9 cellular contexts compared by ENCODE assay signal in the genomic region with DNA sequence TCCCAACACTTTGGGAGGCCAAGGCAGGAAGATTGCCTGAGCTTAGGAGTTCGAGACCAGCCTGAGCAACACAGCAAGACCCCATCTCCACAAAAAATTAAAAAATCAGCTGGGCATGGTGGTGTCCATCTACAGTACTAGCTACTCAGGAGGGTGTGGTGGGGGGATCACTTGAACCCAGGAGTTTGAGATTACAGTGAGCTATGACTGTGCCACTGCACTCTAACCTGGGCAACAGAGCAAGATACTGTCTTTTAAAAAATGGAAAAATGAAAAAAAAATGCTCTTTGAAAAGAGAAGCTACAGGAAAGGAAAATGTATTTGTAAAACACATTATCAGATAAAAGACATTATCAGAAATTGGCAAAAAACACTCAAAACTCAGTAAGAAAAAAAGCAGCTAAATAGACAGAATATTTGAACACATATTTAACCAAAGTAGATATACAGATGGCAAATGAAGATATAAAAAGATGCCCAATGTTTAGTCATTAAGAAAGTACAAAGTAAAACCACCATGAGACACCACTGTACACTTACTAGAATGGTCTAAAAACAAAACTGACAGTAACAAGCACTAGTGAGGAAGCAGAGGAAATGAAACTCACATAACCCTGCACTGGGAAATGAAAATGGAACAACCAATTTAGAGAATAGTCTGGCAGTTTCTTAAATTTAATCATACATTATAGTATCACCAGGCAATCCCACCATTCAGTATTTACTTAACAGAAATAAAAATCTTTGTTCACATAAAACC. TPM values are rescaled to one million over a fixed set of nuclear protein-coding genes. Genes with fewer than 3 reads are reported as not detected.
A peak's percentile ranks its signal among the peaks of the same experiment; 100 is the strongest.
DNase-seq lines count a peak whose midpoint lies in the region; ATAC-seq, FAIRE-seq and TF ChIP-seq lines count a peak whose summit lies in the region.
"Had no signal": no experiment of that assay in that cellular context is flagged by ENCODE, and none has a peak within 500 bp of the region (broad histone marks: within the 10 kb centered on the region; RNA-seq: fewer than 3 reads in every experiment).

No MANE protein-coding gene starts in this region.

- peaks cover 44% of the 10 kb centered on the region for H3K36me3 ChIP-seq in right atrium auricular region
- H3K36me3 ChIP-seq in neuronal stem cell (replicated peaks in 1 of 2; ENCODE audit: control insufficient read depth in 2 of 2, insufficient read depth in 2 of 2, low read length in 2 of 2), result peaks cover 3 to 100% of the 10 kb centered on the region in 2 donors
- H3K36me3 ChIP-seq in esophagus squamous epithelium, result peaks cover 0 to 98% (median 0%) of the 10 kb centered on the region in 3 donors
- H3K36me3 ChIP-seq in hepatocyte (replicated peaks; ENCODE audit: insufficient read depth, low read depth), result no peaks in the 10 kb centered on the region

- no peak overlapping the region for H2BK15ac ChIP-seq in neuronal stem cell (ENCODE audit: low read length)

- H3K9ac ChIP-seq in neuronal stem cell (ENCODE audit: low read depth, low read length, poor library complexity), result no peak overlapping the region

- H4K8ac ChIP-seq in neuronal stem cell (ENCODE audit: low read depth, low read length), result no peak overlapping the region

- H2BK120ac ChIP-seq in neuronal stem cell (ENCODE audit: low read depth, low read length), result no peak overlapping the region

- H2AFZ ChIP-seq in neuronal stem cell (ENCODE audit: low read length), result no peak overlapping the region
- H2AFZ ChIP-seq in hepatocyte, result no peak overlapping the region

- TF ChIP-seq CTCF in right atrium auricular region (IDR thresholded peaks at IDR 0.05) (no peak), esophagus squamous epithelium (IDR thresholded peaks at IDR 0.05) (no peak), hepatocyte (IDR thresholded peaks at IDR 0.05; ENCODE audit: poor library complexity) (no peak)

- H2BK12ac ChIP-seq in neuronal stem cell (ENCODE audit: low read length), result no peak overlapping the region

- H3K4me2 ChIP-seq in neuronal stem cell (ENCODE audit: insufficient read depth, low read length, poor library complexity, severe bottlenecking) (no peak overlapping the region), hepatocyte (no peak overlapping the region)

- H3K23ac ChIP-seq in neuronal stem cell (ENCODE audit: low read depth, low read length, poor library complexity), result no peak overlapping the region

- H3K18ac ChIP-seq in neuronal stem cell (ENCODE audit: low read length), result no peak overlapping the region

- no peak overlapping the region for H3K14ac ChIP-seq in neuronal stem cell (ENCODE audit: low read length)

- no peak overlapping the region for H3K4me3 ChIP-seq in right atrium auricular region
- no peak overlapping the region for H3K4me3 ChIP-seq in neuronal stem cell (ENCODE audit: low read length in 2 of 2)
- H3K4me3 ChIP-seq in esophagus squamous epithelium, result no peak overlapping the region
- H3K4me3 ChIP-seq in hepatocyte, result no peak overlapping the region

- no peaks in the 10 kb centered on the region for H3K9me2 ChIP-seq in hepatocyte (replicated peaks; ENCODE audit: insufficient read depth)

- ATAC-seq in left ventricle myocardium superior (peak; percentile 42), HG02884 (IDR thresholded peaks at IDR 0.05; ENCODE audit: unreplicated experiment) (peak; percentile 98)

- no peaks in the 10 kb centered on the region for H3K79me1 ChIP-seq in neuronal stem cell (ENCODE audit: low read depth, low read length)

- no peaks in the 10 kb centered on the region for H3K27me3 ChIP-seq in right atrium auricular region
- no peaks in the 10 kb centered on the region for H3K27me3 ChIP-seq in neuronal stem cell (ENCODE audit: control insufficient read depth in 3 of 3, insufficient read depth in 3 of 3, low read depth in 1 of 3, low read length in 3 of 3)
- H3K27me3 ChIP-seq in esophagus squamous epithelium, result no peaks in the 10 kb centered on the region
- H3K27me3 ChIP-seq in hepatocyte, result no peaks in the 10 kb centered on the region

- no peak overlapping the region for H2AK5ac ChIP-seq in neuronal stem cell (ENCODE audit: low read depth, low read length)

- no peak for DNase-seq in left ventricle myocardium superior
- DNase-seq in right atrium auricular region (ENCODE audit: low spot score), result no peak
- peak; percentile 10 for DNase-seq in SIG-M5 (lab: John Stamatoyannopoulos, UW)
- no peak for DNase-seq in neuronal stem cell (ENCODE audit: low spot score)
- DNase-seq in HTR-8/SVneo (ENCODE audit: insufficient read length, low spot score), result no peak
- no peak for DNase-seq in esophagus squamous epithelium (lab: John Stamatoyannopoulos, UW)
- DNase-seq in hepatocyte (ENCODE audit: low spot score), result no peak
- DNase-seq: COR-L47 had no signal

- intact Hi-C loops in left ventricle myocardium superior (cut with micrococcal nuclease), result no loop called here
- intact Hi-C loops in esophagus squamous epithelium (cut with DNase I), result loop anchor here (10.0 kb wide), 1 partner anchor 551 kb away; no protein-coding TSS in a partner anchor

- H3K4ac ChIP-seq in neuronal stem cell (ENCODE audit: low read length), result no peak overlapping the region

- WGBS in neuronal stem cell (ENCODE audit: extremely low coverage in 2 of 2, insufficient read length in 2 of 2, insufficient replicate concordance in 1 of 2), 2 donors, result no CpG with 5 or more reads among the region's 1 CpG
- 89 to 100% methylated on average over 1 of the region's 1 CpG for WGBS in esophagus squamous epithelium, 2 donors
- 100% methylated on average over 1 of the region's 1 CpG for WGBS in hepatocyte (ENCODE audit: low lambda C conversion rate, missing lambda C conversion rate)

- H3K9me3 ChIP-seq in right atrium auricular region (no peaks in the 10 kb centered on the region), neuronal stem cell (replicated peaks in 1 of 2; ENCODE audit: control insufficient read depth in 2 of 2, insufficient read depth in 1 of 2, low read depth in 1 of 2, low read length in 2 of 2) (no peaks in the 10 kb centered on the region), esophagus squamous epithelium (no peaks in the 10 kb centered on the region), hepatocyte (ENCODE audit: low read depth) (no peaks in the 10 kb centered on the region)

- H4K91ac ChIP-seq in neuronal stem cell (ENCODE audit: low read depth, low read length, poor library complexity), result no peak overlapping the region

- H3K4me1 ChIP-seq in right atrium auricular region (peaks cover 0 to 9% of the 10 kb centered on the region in 2 donors), neuronal stem cell (ENCODE audit: control insufficient read depth in 2 of 2, insufficient read depth in 1 of 2, low read depth in 1 of 2, low read length in 2 of 2) (no peaks in the 10 kb centered on the region), esophagus squamous epithelium (peaks cover 0 to 8% (median 0%) of the 10 kb centered on the region in 3 donors), hepatocyte (ENCODE audit: insufficient read depth) (peaks cover 3% of the 10 kb centered on the region)

- no peak for TF ChIP-seq POLR2A in esophagus squamous epithelium (IDR thresholded peaks at IDR 0.05)

- H3K27ac ChIP-seq in right atrium auricular region (no peak overlapping the region), neuronal stem cell (replicated peaks; ENCODE audit: low read length) (no peak overlapping the region), esophagus squamous epithelium (no peak overlapping the region), hepatocyte (no peak overlapping the region)

- H2BK5ac ChIP-seq in neuronal stem cell (ENCODE audit: low read length), result no peak overlapping the region

- FAIRE-seq in HTR-8/SVneo (lab: Jason Lieb, UNC), result no peak

- no peaks in the 10 kb centered on the region for H3K79me2 ChIP-seq in hepatocyte

- no peaks in the 10 kb centered on the region for H4K20me1 ChIP-seq in hepatocyte (ENCODE audit: insufficient read depth, poor library complexity, severe bottlenecking)

RNA-seq across cellular contexts. Expression of a gene that starts 40.5 kb away (rescaled TPM):
- 8.5 TPM for total RNA-seq in left ventricle myocardium superior
- total RNA-seq in right atrium auricular region, result 10 to 100 TPM in 1 of 2 donors, 1 to 10 TPM in 1; 7.8 to 10.6 TPM
- polyA plus RNA-seq in neuronal stem cell (2013, experiment 1 of 2), result 23.5 TPM
- polyA plus RNA-seq in neuronal stem cell (2013, experiment 2 of 2), result 23.4 TPM
- 10 to 100 TPM; 12.2 to 16.6 (median 14.7) TPM for total RNA-seq in esophagus squamous epithelium
- total RNA-seq in hepatocyte, result 35.6 and 42.7 TPM in 2 replicates
- 40.8 and 44.5 TPM in 2 replicates for polyA plus RNA-seq in hepatocyte
